In the genomic region with DNA sequence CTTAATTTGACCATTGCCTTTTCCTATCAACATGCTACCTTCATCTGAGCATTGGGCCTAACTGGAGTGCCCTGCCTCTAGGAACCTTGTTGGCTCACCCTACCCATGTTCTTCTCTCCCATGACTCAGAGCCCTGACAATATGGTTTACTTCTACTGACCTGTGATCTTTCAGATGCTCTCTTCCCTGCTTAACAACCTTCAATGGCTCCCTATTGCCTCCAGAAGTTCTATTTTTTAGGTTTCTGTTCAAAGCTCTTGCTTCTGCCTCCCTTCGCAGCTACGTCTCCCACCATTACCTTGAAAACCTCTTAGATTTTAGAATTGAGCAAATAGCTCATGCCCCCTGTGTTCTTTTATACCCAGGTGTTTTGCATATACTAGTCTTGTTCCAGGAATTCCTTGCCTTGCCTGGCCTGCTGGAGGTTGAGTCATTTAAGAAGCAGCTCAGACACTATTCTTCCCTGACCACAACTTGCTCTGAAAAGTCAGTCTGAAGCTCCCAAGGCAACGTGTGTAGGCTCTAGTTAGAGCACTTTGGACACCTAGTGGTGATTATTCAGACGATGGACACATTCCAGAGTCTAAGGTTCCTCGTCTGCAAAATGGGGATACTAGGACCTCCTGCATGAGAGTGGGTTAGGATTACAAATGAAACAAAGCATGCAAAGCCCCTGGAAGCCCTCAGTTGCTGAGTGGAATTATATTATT, we compare ENCODE assay signal across 11 cellular contexts.
DNase-seq lines count a peak whose midpoint lies in the region; ATAC-seq, FAIRE-seq and TF ChIP-seq lines count a peak whose summit lies in the region.
"Had no signal": no experiment of that assay in that cellular context is flagged by ENCODE, and none has a peak within 500 bp of the region (broad histone marks: within the 10 kb centered on the region; RNA-seq: fewer than 3 reads in every experiment).

No MANE protein-coding gene starts in this region.

- DNase-seq in AG08395 (ENCODE audit: low spot score) (peak; percentile 89), HK-2 (ENCODE audit: unreplicated experiment) (peak; percentile 34), astrocyte (ENCODE audit: low read depth) (peak; percentile 86), HepG2 (ENCODE audit: low spot score) (no peak), NCI-H1105 (lab: John Stamatoyannopoulos, UW) (no peak), immature natural killer cell (no peak)
- DNase-seq in effector memory CD4-positive, alpha-beta T cell, result no peak
- DNase-seq: DMS153, Karpas-422, T1000 had no signal

- H3K4me3 ChIP-seq in astrocyte (ENCODE audit: insufficient read depth, low read depth, low read length), result no peak overlapping the region
- H3K4me3 ChIP-seq in HepG2 (replicated peaks in 1 of 3; ENCODE audit: insufficient read depth in 1 of 3, low read depth in 2 of 3, low read length in 3 of 3), result no peak overlapping the region
- no peak overlapping the region for H3K4me3 ChIP-seq in effector memory CD4-positive, alpha-beta T cell (ENCODE audit: insufficient read depth, low read depth, low read length, poor library complexity, severe bottlenecking)

- H3K79me2 ChIP-seq in astrocyte (ENCODE audit: insufficient read depth, low read length), result no peaks in the 10 kb centered on the region
- no peaks in the 10 kb centered on the region for H3K79me2 ChIP-seq in HepG2 (ENCODE audit: insufficient read depth, low read length)

- no peak overlapping the region for H2AFZ ChIP-seq in astrocyte (ENCODE audit: low read depth, low read length)
- H2AFZ ChIP-seq in HepG2 (ENCODE audit: low read length), result no peak overlapping the region

- peaks cover 3% of the 10 kb centered on the region for H3K9me3 ChIP-seq in astrocyte (ENCODE audit: insufficient read depth, low read depth, low read length)
- H3K9me3 ChIP-seq in HepG2 (ENCODE audit: low read length), result no peaks in the 10 kb centered on the region
- no peaks in the 10 kb centered on the region for H3K9me3 ChIP-seq in effector memory CD4-positive, alpha-beta T cell (ENCODE audit: control insufficient read depth, low read length)

- POLR2A ChIA-PET in HepG2 (lab: Yijun Ruan, JAX), result no interaction called here

- in situ Hi-C loops in HepG2 (cut with HindIII; ENCODE audit: extremely low pct_ligation_motif_present, low pct_unique_long_range_greater_than_20kb), result loop anchor here (25.0 kb wide), 1 partner anchor 959 kb away; no protein-coding TSS in a partner anchor

- H3K4me1 ChIP-seq in astrocyte (ENCODE audit: insufficient read depth, low read length) (no peaks in the 10 kb centered on the region), HepG2 (ENCODE audit: insufficient read depth, low read length) (peaks cover 5% of the 10 kb centered on the region; the same call in 1 of the 2 replicates)
- H3K4me1 ChIP-seq in effector memory CD4-positive, alpha-beta T cell (ENCODE audit: control insufficient read depth, insufficient read depth, low read length, poor library complexity, severe bottlenecking), result no peaks in the 10 kb centered on the region

- CTCF ChIA-PET in HepG2 (lab: Yijun Ruan, JAX; ENCODE audit: low intra/inter-chr PET ratio, low total read pairs), result interaction anchor here (0.8 kb wide), 1 partner anchor 262 kb away, joined by 3 read pairs; no protein-coding TSS in a partner anchor

- H3K27ac ChIP-seq in astrocyte (ENCODE audit: low read depth, low read length) (no peak overlapping the region), HepG2 (ENCODE audit: extremely low read length, insufficient read depth, low read length) (no peak overlapping the region)
- no peak overlapping the region for H3K27ac ChIP-seq in effector memory CD4-positive, alpha-beta T cell (ENCODE audit: insufficient read depth, low read length, poor library complexity, severe bottlenecking)

- H4K20me1 ChIP-seq in astrocyte (ENCODE audit: insufficient read depth, low read length), result no peaks in the 10 kb centered on the region
- H4K20me1 ChIP-seq in HepG2 (ENCODE audit: insufficient read depth, low read length), result no peaks in the 10 kb centered on the region

- H3K9me3 Mint-ChIP-seq in astrocyte (ENCODE audit: unreplicated experiment) (peaks cover 2% of the 10 kb centered on the region), immature natural killer cell (no peaks in the 10 kb centered on the region)

- no peak for TF ChIP-seq RAD21 in HepG2 (CRISPR knock-in tag; IDR thresholded peaks at IDR 0.05)

- intact Hi-C loops in HepG2 (cut with micrococcal nuclease; ENCODE audit: unreplicated experiment), result no loop called here

- H3K27me3 ChIP-seq in astrocyte (ENCODE audit: insufficient read depth, low read length) (no peaks in the 10 kb centered on the region), HepG2 (ENCODE audit: control insufficient read depth in 1 of 2, insufficient read depth in 2 of 2, low read length in 2 of 2) (no peaks in the 10 kb centered on the region)
- H3K27me3 ChIP-seq in effector memory CD4-positive, alpha-beta T cell (replicated peaks; ENCODE audit: control insufficient read depth, insufficient read depth, low read length, poor library complexity, severe bottlenecking), result no peaks in the 10 kb centered on the region

- H3K36me3 ChIP-seq in astrocyte (ENCODE audit: insufficient read depth, low read length), result no peaks in the 10 kb centered on the region
- H3K36me3 ChIP-seq in HepG2 (replicated peaks in 1 of 2; ENCODE audit: control insufficient read depth in 1 of 2, insufficient read depth in 2 of 2, low read length in 2 of 2), result no peaks in the 10 kb centered on the region
- no peaks in the 10 kb centered on the region for H3K36me3 ChIP-seq in effector memory CD4-positive, alpha-beta T cell (ENCODE audit: control insufficient read depth, insufficient read depth, low read length)

- H3K4me1 Mint-ChIP-seq in astrocyte (ENCODE audit: low read depth, unreplicated experiment) (peaks cover 11% of the 10 kb centered on the region), immature natural killer cell (no peaks in the 10 kb centered on the region)

- H3K27me3 Mint-ChIP-seq in astrocyte (ENCODE audit: low read depth, unreplicated experiment) (peaks cover 18% of the 10 kb centered on the region), immature natural killer cell (ENCODE audit: low read depth in 3 of 3) (peaks cover 2 to 7% (median 3%) of the 10 kb centered on the region in 3 donors)

- TF ChIP-seq EP300 in HepG2 (IDR thresholded peaks at IDR 0.05; ENCODE audit: low read depth in 2 of 2, low read length in 2 of 2), result no peak
- TF ChIP-seq EP300 in HepG2 (CRISPR knock-in tag; IDR thresholded peaks at IDR 0.05; ENCODE audit: borderline replicate concordance), result no peak

- H3K27ac Mint-ChIP-seq in astrocyte (ENCODE audit: unreplicated experiment) (peak overlapping the region; percentile 90), immature natural killer cell (no peak overlapping the region)

- 38% methylated on average over 5 of the region's 5 CpGs for WGBS in HepG2 (ENCODE audit: low lambda C conversion rate)

- no peak overlapping the region for H3K4me3 Mint-ChIP-seq in astrocyte (ENCODE audit: unreplicated experiment)
- H3K4me3 Mint-ChIP-seq in immature natural killer cell, result no peak overlapping the region

- no peak for TF ChIP-seq POLR2A in HepG2 (IDR thresholded peaks at IDR 0.05; ENCODE audit: insufficient read depth in 1 of 2, low read depth in 2 of 2, low read length in 2 of 2)

- BruUV-seq in HepG2 (replicated peaks; lab: Mats Ljungman, UMichigan), result no TSS peak

- H3K9ac ChIP-seq in astrocyte (ENCODE audit: low read length) (no peak overlapping the region), HepG2 (ENCODE audit: insufficient read depth, low read depth, low read length) (no peak overlapping the region)

- FAIRE-seq in astrocyte (lab: Jason Lieb, UNC), result peak; percentile 67
- FAIRE-seq in HepG2 (lab: Jason Lieb, UNC), result no peak

- no peak for TF ChIP-seq CTCF in astrocyte (IDR thresholded peaks at IDR 0.05; ENCODE audit: insufficient read depth, low read depth, low read length)
- peak; percentile 44 for TF ChIP-seq CTCF in HepG2 (CRISPR knock-in tag; IDR thresholded peaks at IDR 0.05)

- H3K36me3 Mint-ChIP-seq in astrocyte (ENCODE audit: low read depth, unreplicated experiment) (no peaks in the 10 kb centered on the region), immature natural killer cell (no peaks in the 10 kb centered on the region)

- ATAC-seq in HepG2, result peak; percentile 82
- no peak for ATAC-seq in GM18861 (IDR thresholded peaks at IDR 0.05; ENCODE audit: unreplicated experiment)

- no peak overlapping the region for H3K4me2 ChIP-seq in astrocyte (ENCODE audit: low read length)
- H3K4me2 ChIP-seq in HepG2 (ENCODE audit: low read depth, low read length), result no peak overlapping the region

TF ChIP-seq in HepG2, 621 proteins besides CTCF, POLR2A, EP300 and RAD21 (continues in another document):
- TF ChIP-seq, protein P1, sequence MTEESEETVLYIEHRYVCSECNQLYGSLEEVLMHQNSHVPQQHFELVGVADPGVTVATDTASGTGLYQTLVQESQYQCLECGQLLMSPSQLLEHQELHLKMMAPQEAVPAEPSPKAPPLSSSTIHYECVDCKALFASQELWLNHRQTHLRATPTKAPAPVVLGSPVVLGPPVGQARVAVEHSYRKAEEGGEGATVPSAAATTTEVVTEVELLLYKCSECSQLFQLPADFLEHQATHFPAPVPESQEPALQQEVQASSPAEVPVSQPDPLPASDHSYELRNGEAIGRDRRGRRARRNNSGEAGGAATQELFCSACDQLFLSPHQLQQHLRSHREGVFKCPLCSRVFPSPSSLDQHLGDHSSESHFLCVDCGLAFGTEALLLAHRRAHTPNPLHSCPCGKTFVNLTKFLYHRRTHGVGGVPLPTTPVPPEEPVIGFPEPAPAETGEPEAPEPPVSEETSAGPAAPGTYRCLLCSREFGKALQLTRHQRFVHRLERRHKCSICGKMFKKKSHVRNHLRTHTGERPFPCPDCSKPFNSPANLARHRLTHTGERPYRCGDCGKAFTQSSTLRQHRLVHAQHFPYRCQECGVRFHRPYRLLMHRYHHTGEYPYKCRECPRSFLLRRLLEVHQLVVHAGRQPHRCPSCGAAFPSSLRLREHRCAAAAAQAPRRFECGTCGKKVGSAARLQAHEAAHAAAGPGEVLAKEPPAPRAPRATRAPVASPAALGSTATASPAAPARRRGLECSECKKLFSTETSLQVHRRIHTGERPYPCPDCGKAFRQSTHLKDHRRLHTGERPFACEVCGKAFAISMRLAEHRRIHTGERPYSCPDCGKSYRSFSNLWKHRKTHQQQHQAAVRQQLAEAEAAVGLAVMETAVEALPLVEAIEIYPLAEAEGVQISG (CRISPR knock-in tag; IDR thresholded peaks at IDR 0.05), result no peak
- TF ChIP-seq KDM4B (CRISPR knock-in tag; IDR thresholded peaks at IDR 0.05), result no peak
- TF ChIP-seq, protein P2, sequence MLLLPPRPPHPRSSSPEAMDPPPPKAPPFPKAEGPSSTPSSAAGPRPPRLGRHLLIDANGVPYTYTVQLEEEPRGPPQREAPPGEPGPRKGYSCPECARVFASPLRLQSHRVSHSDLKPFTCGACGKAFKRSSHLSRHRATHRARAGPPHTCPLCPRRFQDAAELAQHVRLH (CRISPR knock-in tag; IDR thresholded peaks at IDR 0.05; ENCODE audit: borderline replicate concordance, low read depth), result no peak

Comparison
In these comparisons a context has a peak if more than half of its experiments do, and no peak if none do; other contexts are left out.
1. DNase-seq: peak in AG08395 (single experiment), HK-2 (single experiment) and astrocyte (single experiment); none in HepG2 (single experiment), NCI-H1105 (single experiment), immature natural killer cell (0 of 3) and effector memory CD4-positive, alpha-beta T cell (0 of 3).